Comparison of ENCODE assay signal across 34 cellular contexts in genomic region chr2:28668106-28668814, GRCh38.
"Had no signal": no experiment of that assay in that cellular context is flagged by ENCODE, and none has a peak within 500 bp of the region (broad histone marks: within the 10 kb centered on the region; RNA-seq: fewer than 3 reads in every experiment).

No MANE protein-coding gene starts in this region.

- DNase-seq: activated CD4-positive, alpha-beta memory T cell treated with anti-CD3 and anti-CD28 coated beads, Interleukin-2, amount 10 ng/mL, durations not matched to agents 7 days and 5 days; activated CD4-positive, alpha-beta T cell treated with anti-CD3 and anti-CD28 coated beads for 1 hour; activated CD4-positive, alpha-beta T cell treated with anti-CD3 and anti-CD28 coated beads for 48 hours; activated CD4-positive, CD25-positive, alpha-beta regulatory T cell; activated CD8-positive, alpha-beta memory T cell treated with anti-CD3 and anti-CD28 coated beads for 24 hours; activated CD8-positive, alpha-beta memory T cell treated with anti-CD3 and anti-CD28 coated beads, Interleukin-2, amount 10 ng/mL, durations not matched to agents 7 days and 5 days; activated CD8-positive, alpha-beta memory T cell treated with anti-CD3 and anti-CD28 coated beads, Interleukin-2, amount 50 U/mL, for 48 hours; activated effector memory CD4-positive, alpha-beta T cell treated with Interleukin-2 at 50 U/mL for 16 hours; activated naive CD4-positive, alpha-beta T cell; activated naive CD4-positive, alpha-beta T cell treated with anti-CD3 and anti-CD28 coated beads, Interleukin-2, amount 50 U/mL, for 16 hours; activated naive CD8-positive, alpha-beta T cell treated with anti-CD3 and anti-CD28 coated beads for 36 hours; activated T-cell treated with anti-CD3 and anti-CD28 coated beads, Interleukin-2, amount 50 U/mL, for 48 hours; amniotic stem cell; aorta; brain microvascular endothelial cell; caudate nucleus; Karpas-422; KBM-7; NCI-H1105 treated with DMSO at 0.1 percent for 48 hours; NCI-H1436 treated with DMSO at 0.1 percent for 48 hours; NCI-H1694 treated with DMSO at 0.1 percent for 48 hours; NCI-H2029; NCI-H345; NCI-H524 treated with DMSO at 0.1 percent for 48 hours; PC-3; Peyer's patch; RPMI8226; SIG-M5; SW 1271; T-helper 1 cell; T-helper 2 cell; T-helper 9 cell; WERI-Rb-1 had no signal

- H3K36me3 ChIP-seq: brain microvascular endothelial cell, Peyer's patch, WERI-Rb-1 had no signal

- H3K27me3 ChIP-seq: brain microvascular endothelial cell, Peyer's patch had no signal

- ATAC-seq: activated CD8-positive, alpha-beta memory T cell treated with anti-CD3 and anti-CD28 coated beads, Interleukin-2, amount 10 ng/mL, durations not matched to agents 7 days and 5 days; PC-3; Right ventricle myocardium inferior had no signal

- H3K4me3 ChIP-seq: Peyer's patch had no signal

- H3K9me3 ChIP-seq: Peyer's patch had no signal

- H3K27ac ChIP-seq: brain microvascular endothelial cell, Peyer's patch, WERI-Rb-1 had no signal
